Comparison of ENCODE assay signal across 21 cellular contexts in the genomic region with DNA sequence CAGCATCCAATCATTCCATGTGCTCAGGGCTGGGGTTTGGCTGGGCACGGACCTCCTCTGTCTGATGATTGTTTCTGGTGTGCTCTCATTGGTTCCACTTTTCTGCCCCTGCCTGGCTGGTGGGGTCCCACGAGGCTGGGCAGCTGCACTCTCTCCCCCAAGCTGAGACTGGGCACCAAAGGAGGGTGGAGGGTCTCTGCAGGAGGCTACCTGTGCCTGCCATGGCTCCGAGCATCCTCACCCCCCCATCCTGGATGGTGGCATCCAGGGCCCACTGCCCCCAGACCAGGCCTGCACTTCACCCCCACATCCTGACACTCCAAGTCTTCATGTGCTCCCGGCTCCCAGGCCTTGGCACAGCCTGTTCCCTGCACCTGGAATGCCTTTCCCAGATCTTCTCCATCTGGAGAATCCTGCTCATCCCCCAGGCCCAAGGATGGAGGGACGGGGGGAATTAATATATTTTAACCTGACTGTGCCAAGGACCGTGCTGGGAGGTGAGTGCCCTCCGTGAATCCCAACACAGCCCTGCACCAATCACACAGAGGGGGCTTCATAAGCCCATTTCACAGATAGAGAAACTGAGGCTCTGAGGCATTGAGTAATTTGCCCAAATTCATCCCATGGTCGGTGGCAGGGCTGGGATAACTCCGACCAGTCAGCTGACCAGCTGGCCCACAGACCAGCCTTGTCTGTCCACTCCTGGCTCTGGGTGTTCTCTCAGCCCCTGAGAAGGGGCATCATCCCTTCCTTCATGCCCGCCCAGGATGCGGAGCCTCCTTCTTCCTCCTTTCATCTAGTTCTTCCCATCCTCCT.
DNase-seq lines count a peak whose midpoint lies in the region; FAIRE-seq and TF ChIP-seq lines count a peak whose summit lies in the region.
"Had no signal": no experiment of that assay in that cellular context is flagged by ENCODE, and none has a peak within 500 bp of the region (broad histone marks: within the 10 kb centered on the region; RNA-seq: fewer than 3 reads in every experiment).

No MANE protein-coding gene starts in this region.

- no peaks in the 10 kb centered on the region for H3K36me3 Mint-ChIP-seq in activated naive CD4-positive, alpha-beta T cell treated with anti-CD3 and anti-CD28 coated beads, Interleukin-2, amount 50 U/mL, for 24 hours
- H3K36me3 Mint-ChIP-seq: CD8-positive, alpha-beta T cell had no signal

- no peak for DNase-seq in activated naive CD4-positive, alpha-beta T cell treated with Interleukin-2 at 50 U/mL for 16 hours
- DNase-seq in ecto neural progenitor cell (ENCODE audit: low spot score) (peak; percentile 26), osteoblast (ENCODE audit: insufficient read length, low spot score, missing footprints) (peak; percentile 60), ureter (ENCODE audit: low spot score) (peak; percentile 35), NCI-H2029 treated with DMSO at 0.1 percent for 48 hours (lab: John Stamatoyannopoulos, UW) (no peak), H54 (ENCODE audit: insufficient read length, low spot score) (no peak), activated T-cell treated with anti-CD3 and anti-CD28 coated beads for 4 hours (no peak)
- DNase-seq: BE2C, Calu3, GF-D8, HCEC 1CT, KG1, MV-4-11, NCI-H187, NCI-H345, NCI-H526 had no signal

- H3K27ac ChIP-seq in osteoblast (ENCODE audit: low read depth, low read length): no peak overlapping the region

- H3K4me3 Mint-ChIP-seq in activated naive CD4-positive, alpha-beta T cell treated with anti-CD3 and anti-CD28 coated beads, Interleukin-2, amount 50 U/mL, for 24 hours: no peak overlapping the region
- H3K4me3 Mint-ChIP-seq: CD8-positive, alpha-beta T cell had no signal

- no peak overlapping the region for H2AFZ ChIP-seq in osteoblast (ENCODE audit: low read length)

- TF ChIP-seq POLR2A in H54 (IDR thresholded peaks at IDR 0.05; ENCODE audit: low read depth, low read length): no peak

- no peaks in the 10 kb centered on the region for H3K36me3 ChIP-seq in osteoblast (ENCODE audit: insufficient read depth, low read length)
- H3K36me3 ChIP-seq: BE2C, SJCRH30 had no signal

- no peak for TF ChIP-seq CTCF in osteoblast (IDR thresholded peaks at IDR 0.05; ENCODE audit: extremely low read depth, low read depth, low read length)

- H4K20me1 ChIP-seq in osteoblast (ENCODE audit: insufficient read depth, low read length): no peaks in the 10 kb centered on the region

- H3K9me3 ChIP-seq in osteoblast (ENCODE audit: low read depth, low read length): no peaks in the 10 kb centered on the region
- H3K9me3 ChIP-seq: BE2C, SJCRH30 had no signal

- peak overlapping the region; percentile 70 for H3K27ac Mint-ChIP-seq in activated naive CD4-positive, alpha-beta T cell treated with anti-CD3 and anti-CD28 coated beads, Interleukin-2, amount 50 U/mL, for 24 hours
- H3K27ac Mint-ChIP-seq: CD8-positive, alpha-beta T cell had no signal

- no peaks in the 10 kb centered on the region for H3K27me3 ChIP-seq in osteoblast (ENCODE audit: insufficient read depth, low read length)
- H3K27me3 ChIP-seq: BE2C, SJCRH30 had no signal

- peaks cover 10% of the 10 kb centered on the region for H3K27me3 Mint-ChIP-seq in activated naive CD4-positive, alpha-beta T cell treated with anti-CD3 and anti-CD28 coated beads, Interleukin-2, amount 50 U/mL, for 24 hours

- no peak overlapping the region for H3K4me2 ChIP-seq in osteoblast (ENCODE audit: insufficient read depth, low read length)

- H3K9me3 Mint-ChIP-seq in activated naive CD4-positive, alpha-beta T cell treated with anti-CD3 and anti-CD28 coated beads, Interleukin-2, amount 50 U/mL, for 24 hours: no peaks in the 10 kb centered on the region
- H3K9me3 Mint-ChIP-seq: CD8-positive, alpha-beta T cell had no signal

- no peaks in the 10 kb centered on the region for H3K79me2 ChIP-seq in osteoblast (ENCODE audit: insufficient read depth, low read length)

- H3K4me1 Mint-ChIP-seq in activated naive CD4-positive, alpha-beta T cell treated with anti-CD3 and anti-CD28 coated beads, Interleukin-2, amount 50 U/mL, for 24 hours: no peaks in the 10 kb centered on the region

- FAIRE-seq in H54 (lab: Jason Lieb, UNC): no peak
- FAIRE-seq: A204.1, GM19239 had no signal

- no peak overlapping the region for H3K4me3 ChIP-seq in osteoblast (ENCODE audit: insufficient read depth, low read length)
- H3K4me3 ChIP-seq: SJCRH30 had no signal

- H3K4me1 ChIP-seq in osteoblast (ENCODE audit: insufficient read depth, low read length): no peaks in the 10 kb centered on the region
- H3K4me1 ChIP-seq: BE2C had no signal

Comparison
In these comparisons a context has a peak if more than half of its experiments do, and no peak if none do; other contexts are left out.
1. DNase-seq: peak in ecto neural progenitor cell (single experiment), osteoblast (single experiment) and ureter (single experiment); none in activated naive CD4-positive, alpha-beta T cell treated with Interleukin-2 at 50 U/mL for 16 hours (single experiment), NCI-H2029 treated with DMSO at 0.1 percent for 48 hours (single experiment), H54 (single experiment) and activated T-cell treated with anti-CD3 and anti-CD28 coated beads for 4 hours (single experiment).